3 cellular contexts compared by ENCODE assay signal in the genomic region with DNA sequence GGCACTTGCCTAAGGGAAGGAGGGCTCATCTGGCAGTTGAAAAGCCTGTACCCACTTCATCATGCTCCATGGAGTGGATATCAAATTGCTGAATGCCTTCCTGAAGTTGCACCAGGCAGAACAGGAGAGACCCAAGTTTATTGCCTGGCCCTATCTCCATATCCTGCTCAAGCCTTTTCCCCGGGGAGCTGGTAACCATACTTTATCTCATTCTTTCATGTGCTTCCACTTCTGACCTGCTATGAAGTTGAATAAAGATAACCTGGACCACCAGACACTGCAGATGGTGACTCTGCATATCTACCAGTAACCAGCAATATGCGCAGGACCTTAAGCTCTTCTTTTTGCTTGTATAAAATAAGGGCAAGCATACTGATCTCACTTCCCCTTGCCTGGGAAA.
TF ChIP-seq lines count a peak whose summit lies in the region.

No MANE protein-coding gene starts in this region.

TF ChIP-seq in A549, 52 proteins besides CTCF, POLR2A, EP300 and RAD21:
- TF ChIP-seq FOSB (CRISPR knock-in tag; IDR thresholded peaks at IDR 0.05) (no peak), RNF2 (IDR thresholded peaks at IDR 0.05; ENCODE audit: borderline replicate concordance, low read depth) (no peak), MAZ (IDR thresholded peaks at IDR 0.05; ENCODE audit: borderline replicate concordance, low read depth, low read length) (no peak), CBX8 (IDR thresholded peaks at IDR 0.05) (no peak), ZNF302 (CRISPR knock-in tag; IDR thresholded peaks at IDR 0.05) (peak; percentile 37; the same call in 1 of the 2 replicates), NR3C1 (IDR thresholded peaks at IDR 0.05) (no peak), CHD4 (IDR thresholded peaks at IDR 0.05; ENCODE audit: borderline replicate concordance) (no peak), TFCP2L1 (CRISPR knock-in tag; IDR thresholded peaks at IDR 0.05) (no peak), JUN (IDR thresholded peaks at IDR 0.05) (no peak), FOSL2 (IDR thresholded peaks at IDR 0.05) (no peak), FOSL2 (CRISPR knock-in tag; IDR thresholded peaks at IDR 0.05) (no peak), HEYL (CRISPR knock-in tag; IDR thresholded peaks at IDR 0.05) (no peak; the same call in 1 of the 2 replicates), KDM5A (IDR thresholded peaks at IDR 0.05) (no peak), EHF (CRISPR knock-in tag; IDR thresholded peaks at IDR 0.05) (peak; percentile 39; the same call in 1 of the 2 replicates), RARB (CRISPR knock-in tag; IDR thresholded peaks at IDR 0.05) (no peak), NPAS2 (CRISPR knock-in tag; IDR thresholded peaks at IDR 0.05; ENCODE audit: borderline replicate concordance) (no peak), RCOR1 (IDR thresholded peaks at IDR 0.05; ENCODE audit: low read depth, low read length) (no peak)
- TF ChIP-seq, protein P1, sequence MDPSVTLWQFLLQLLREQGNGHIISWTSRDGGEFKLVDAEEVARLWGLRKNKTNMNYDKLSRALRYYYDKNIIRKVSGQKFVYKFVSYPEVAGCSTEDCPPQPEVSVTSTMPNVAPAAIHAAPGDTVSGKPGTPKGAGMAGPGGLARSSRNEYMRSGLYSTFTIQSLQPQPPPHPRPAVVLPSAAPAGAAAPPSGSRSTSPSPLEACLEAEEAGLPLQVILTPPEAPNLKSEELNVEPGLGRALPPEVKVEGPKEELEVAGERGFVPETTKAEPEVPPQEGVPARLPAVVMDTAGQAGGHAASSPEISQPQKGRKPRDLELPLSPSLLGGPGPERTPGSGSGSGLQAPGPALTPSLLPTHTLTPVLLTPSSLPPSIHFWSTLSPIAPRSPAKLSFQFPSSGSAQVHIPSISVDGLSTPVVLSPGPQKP (IDR thresholded peaks at IDR 0.05; ENCODE audit: low read depth, low read length): no peak
- TF ChIP-seq, protein P2, sequence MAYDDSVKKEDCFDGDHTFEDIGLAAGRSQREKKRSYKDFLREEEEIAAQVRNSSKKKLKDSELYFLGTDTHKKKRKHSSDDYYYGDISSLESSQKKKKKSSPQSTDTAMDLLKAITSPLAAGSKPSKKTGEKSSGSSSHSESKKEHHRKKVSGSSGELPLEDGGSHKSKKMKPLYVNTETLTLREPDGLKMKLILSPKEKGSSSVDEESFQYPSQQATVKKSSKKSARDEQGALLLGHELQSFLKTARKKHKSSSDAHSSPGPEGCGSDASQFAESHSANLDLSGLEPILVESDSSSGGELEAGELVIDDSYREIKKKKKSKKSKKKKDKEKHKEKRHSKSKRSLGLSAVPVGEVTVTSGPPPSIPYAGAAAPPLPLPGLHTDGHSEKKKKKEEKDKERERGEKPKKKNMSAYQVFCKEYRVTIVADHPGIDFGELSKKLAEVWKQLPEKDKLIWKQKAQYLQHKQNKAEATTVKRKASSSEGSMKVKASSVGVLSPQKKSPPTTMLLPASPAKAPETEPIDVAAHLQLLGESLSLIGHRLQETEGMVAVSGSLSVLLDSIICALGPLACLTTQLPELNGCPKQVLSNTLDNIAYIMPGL (CRISPR knock-in tag; IDR thresholded peaks at IDR 0.05; ENCODE audit: borderline replicate concordance): no peak

TF ChIP-seq in GM23338, 12 proteins besides CTCF, POLR2A, EP300 and RAD21 (continues in another document):
- TF ChIP-seq CREB1 (CRISPR knock-in tag; IDR thresholded peaks at IDR 0.05; ENCODE audit: low read depth) (no peak), STAT1 (IDR thresholded peaks at IDR 0.05; ENCODE audit: unreplicated experiment) (no peak), EZH2 (IDR thresholded peaks at IDR 0.05; ENCODE audit: low read depth, unreplicated experiment) (no peak), NANOG (IDR thresholded peaks at IDR 0.05; ENCODE audit: borderline replicate concordance) (no peak), JUNB (IDR thresholded peaks at IDR 0.05; ENCODE audit: unreplicated experiment) (no peak), ZNF331 (CRISPR knock-in tag; IDR thresholded peaks at IDR 0.05; ENCODE audit: low read depth) (no peak), POLR2AphosphoS5 (IDR thresholded peaks at IDR 0.05; ENCODE audit: low read depth) (no peak), EZH2phosphoT487 (IDR thresholded peaks at IDR 0.05; ENCODE audit: unreplicated experiment) (no peak)
- TF ChIP-seq, protein P3, sequence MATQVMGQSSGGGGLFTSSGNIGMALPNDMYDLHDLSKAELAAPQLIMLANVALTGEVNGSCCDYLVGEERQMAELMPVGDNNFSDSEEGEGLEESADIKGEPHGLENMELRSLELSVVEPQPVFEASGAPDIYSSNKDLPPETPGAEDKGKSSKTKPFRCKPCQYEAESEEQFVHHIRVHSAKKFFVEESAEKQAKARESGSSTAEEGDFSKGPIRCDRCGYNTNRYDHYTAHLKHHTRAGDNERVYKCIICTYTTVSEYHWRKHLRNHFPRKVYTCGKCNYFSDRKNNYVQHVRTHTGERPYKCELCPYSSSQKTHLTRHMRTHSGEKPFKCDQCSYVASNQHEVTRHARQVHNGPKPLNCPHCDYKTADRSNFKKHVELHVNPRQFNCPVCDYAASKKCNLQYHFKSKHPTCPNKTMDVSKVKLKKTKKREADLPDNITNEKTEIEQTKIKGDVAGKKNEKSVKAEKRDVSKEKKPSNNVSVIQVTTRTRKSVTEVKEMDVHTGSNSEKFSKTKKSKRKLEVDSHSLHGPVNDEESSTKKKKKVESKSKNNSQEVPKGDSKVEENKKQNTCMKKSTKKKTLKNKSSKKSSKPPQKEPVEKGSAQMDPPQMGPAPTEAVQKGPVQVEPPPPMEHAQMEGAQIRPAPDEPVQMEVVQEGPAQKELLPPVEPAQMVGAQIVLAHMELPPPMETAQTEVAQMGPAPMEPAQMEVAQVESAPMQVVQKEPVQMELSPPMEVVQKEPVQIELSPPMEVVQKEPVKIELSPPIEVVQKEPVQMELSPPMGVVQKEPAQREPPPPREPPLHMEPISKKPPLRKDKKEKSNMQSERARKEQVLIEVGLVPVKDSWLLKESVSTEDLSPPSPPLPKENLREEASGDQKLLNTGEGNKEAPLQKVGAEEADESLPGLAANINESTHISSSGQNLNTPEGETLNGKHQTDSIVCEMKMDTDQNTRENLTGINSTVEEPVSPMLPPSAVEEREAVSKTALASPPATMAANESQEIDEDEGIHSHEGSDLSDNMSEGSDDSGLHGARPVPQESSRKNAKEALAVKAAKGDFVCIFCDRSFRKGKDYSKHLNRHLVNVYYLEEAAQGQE (IDR thresholded peaks at IDR 0.05; ENCODE audit: unreplicated experiment): no peak
- TF ChIP-seq, protein P4, sequence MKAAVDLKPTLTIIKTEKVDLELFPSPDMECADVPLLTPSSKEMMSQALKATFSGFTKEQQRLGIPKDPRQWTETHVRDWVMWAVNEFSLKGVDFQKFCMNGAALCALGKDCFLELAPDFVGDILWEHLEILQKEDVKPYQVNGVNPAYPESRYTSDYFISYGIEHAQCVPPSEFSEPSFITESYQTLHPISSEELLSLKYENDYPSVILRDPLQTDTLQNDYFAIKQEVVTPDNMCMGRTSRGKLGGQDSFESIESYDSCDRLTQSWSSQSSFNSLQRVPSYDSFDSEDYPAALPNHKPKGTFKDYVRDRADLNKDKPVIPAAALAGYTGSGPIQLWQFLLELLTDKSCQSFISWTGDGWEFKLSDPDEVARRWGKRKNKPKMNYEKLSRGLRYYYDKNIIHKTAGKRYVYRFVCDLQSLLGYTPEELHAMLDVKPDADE (IDR thresholded peaks at IDR 0.05): no peak

TF ChIP-seq in H1, 55 proteins besides CTCF, POLR2A, EP300 and RAD21:
- no peak for TF ChIP-seq SUZ12 (IDR thresholded peaks at IDR 0.05; ENCODE audit: low read length)
- no peak for TF ChIP-seq CEBPB (IDR thresholded peaks at IDR 0.05; ENCODE audit: low read depth, low read length)
- TF ChIP-seq, protein P5, sequence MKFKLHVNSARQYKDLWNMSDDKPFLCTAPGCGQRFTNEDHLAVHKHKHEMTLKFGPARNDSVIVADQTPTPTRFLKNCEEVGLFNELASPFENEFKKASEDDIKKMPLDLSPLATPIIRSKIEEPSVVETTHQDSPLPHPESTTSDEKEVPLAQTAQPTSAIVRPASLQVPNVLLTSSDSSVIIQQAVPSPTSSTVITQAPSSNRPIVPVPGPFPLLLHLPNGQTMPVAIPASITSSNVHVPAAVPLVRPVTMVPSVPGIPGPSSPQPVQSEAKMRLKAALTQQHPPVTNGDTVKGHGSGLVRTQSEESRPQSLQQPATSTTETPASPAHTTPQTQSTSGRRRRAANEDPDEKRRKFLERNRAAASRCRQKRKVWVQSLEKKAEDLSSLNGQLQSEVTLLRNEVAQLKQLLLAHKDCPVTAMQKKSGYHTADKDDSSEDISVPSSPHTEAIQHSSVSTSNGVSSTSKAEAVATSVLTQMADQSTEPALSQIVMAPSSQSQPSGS (IDR thresholded peaks at IDR 0.05; ENCODE audit: low read length): no peak
- no peak for TF ChIP-seq KDM1A (IDR thresholded peaks at IDR 0.05; ENCODE audit: borderline replicate concordance, low read length)
- no peak for TF ChIP-seq NRF1 (IDR thresholded peaks at IDR 0.05; ENCODE audit: low read depth, low read length)
- TF ChIP-seq CHD2 (IDR thresholded peaks at IDR 0.05; ENCODE audit: low read length): no peak
- TF ChIP-seq BRCA1 (IDR thresholded peaks at IDR 0.05; ENCODE audit: low read depth, low read length): no peak
- TF ChIP-seq RXRA (IDR thresholded peaks at IDR 0.05; ENCODE audit: insufficient read depth, low read depth, low read length): no peak
- TF ChIP-seq POU5F1 (IDR thresholded peaks at IDR 0.05; ENCODE audit: low read depth, low read length): no peak
- TF ChIP-seq, protein P6, sequence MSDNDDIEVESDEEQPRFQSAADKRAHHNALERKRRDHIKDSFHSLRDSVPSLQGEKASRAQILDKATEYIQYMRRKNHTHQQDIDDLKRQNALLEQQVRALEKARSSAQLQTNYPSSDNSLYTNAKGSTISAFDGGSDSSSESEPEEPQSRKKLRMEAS (IDR thresholded peaks at IDR 0.05): no peak
- TF ChIP-seq JUND (IDR thresholded peaks at IDR 0.05; ENCODE audit: low read length): no peak
- no peak for TF ChIP-seq SIN3A (conservative IDR thresholded peaks at IDR 0.05 in 1 of 2, IDR thresholded peaks at IDR 0.05 in 1 of 2; ENCODE audit: low read depth in 1 of 2, low read length in 2 of 2)
- no peak for TF ChIP-seq TEAD4 (IDR thresholded peaks at IDR 0.05; ENCODE audit: low read depth, low read length)
- TF ChIP-seq SP1 (IDR thresholded peaks at IDR 0.05; ENCODE audit: low read depth, low read length): no peak
- TF ChIP-seq BACH1 (IDR thresholded peaks at IDR 0.05; ENCODE audit: low read length): no peak
- TF ChIP-seq POLR2AphosphoS5 (IDR thresholded peaks at IDR 0.05; ENCODE audit: low read depth, low read length): no peak
- no peak for TF ChIP-seq TAF7 (optimal IDR thresholded peaks at IDR 0.05; ENCODE audit: borderline replicate concordance, low read depth, low read length)
- TF ChIP-seq RFX5 (IDR thresholded peaks at IDR 0.05; ENCODE audit: borderline replicate concordance, low read depth, low read length): no peak
